In genomic region chr16:27114006-27114405, GRCh38 we compare ENCODE assay signal across 27 cellular contexts. TPM values are rescaled to one million over a fixed set of nuclear protein-coding genes. Genes with fewer than 3 reads are reported as not detected.
"Had no signal": no experiment of that assay in that cellular context is flagged by ENCODE, and none has a peak within 500 bp of the region (broad histone marks: within the 10 kb centered on the region; RNA-seq: fewer than 3 reads in every experiment).

No MANE protein-coding gene starts in this region.

- H3K27ac ChIP-seq: foreskin keratinocyte, lower lobe of right lung, parathyroid adenoma, transverse colon, VCaP had no signal

- H3K4me1 ChIP-seq: foreskin keratinocyte, parathyroid adenoma had no signal

- H3K4me3 Mint-ChIP-seq: immature natural killer cell; natural killer cell treated with Interleukin-12 subunit alpha and Interleukin-12 subunit beta and Interleukin-15 and Interleukin-18, amount 100 ng/mL, for 72 hours; T-cell; T-helper 2 cell treated with Interferon-gamma antibody and Interleukin-4, amounts not matched to agents 5 μg/mL and 100 μg/mL, for 36 hours had no signal

- H3K27me3 ChIP-seq: transverse colon had no signal

- H3K27ac Mint-ChIP-seq: immature natural killer cell; natural killer cell treated with Interleukin-12 subunit alpha and Interleukin-12 subunit beta and Interleukin-15 and Interleukin-18, amount 100 ng/mL, for 72 hours; T-cell; T-helper 2 cell treated with Interferon-gamma antibody and Interleukin-4, amounts not matched to agents 5 μg/mL and 100 μg/mL, for 36 hours had no signal

- H3K9me3 Mint-ChIP-seq: natural killer cell treated with Interleukin-12 subunit alpha and Interleukin-12 subunit beta and Interleukin-15 and Interleukin-18, amount 100 ng/mL, for 72 hours had no signal

- H3K9ac ChIP-seq: parathyroid adenoma had no signal

- H3K9me3 ChIP-seq: transverse colon had no signal

- H3K79me2 ChIP-seq: parathyroid adenoma had no signal

- ATAC-seq: foreskin keratinocyte, lower lobe of right lung, right cardiac atrium, T-cell had no signal

- H3K4me3 ChIP-seq: lower lobe of right lung, transverse colon had no signal

- DNase-seq: activated CD4-positive, alpha-beta T cell treated with anti-CD3 and anti-CD28 coated beads, Interleukin-2, amount 50 U/mL, for 1 hour; activated CD4-positive, CD25-positive, alpha-beta regulatory T cell treated with anti-CD3 and anti-CD28 coated beads, Interleukin-2, amount 50 U/mL, for 72 hours; activated naive CD4-positive, alpha-beta T cell treated with Interleukin-2 at 50 U/mL for 16 hours; activated T-cell treated with anti-CD3 and anti-CD28 coated beads, Interleukin-2, amount 50 U/mL, for 1 hour; amygdala; cortex of kidney; effector CD4-positive, alpha-beta T cell; foreskin keratinocyte; immature natural killer cell; lower lobe of right lung; right cardiac atrium; stimulated activated CD4-positive, alpha-beta T cell treated with anti-CD3 and anti-CD28 coated beads, Interleukin-12 subunit alpha, Interleukin-12 subunit beta, amount 100 ng/mL, for 4 hours; stimulated activated CD4-positive, alpha-beta T cell treated with anti-CD3 and anti-CD28 coated beads, Interleukin-4, amount 100 ng/mL, for 4 hours; T-cell; transverse colon had no signal

- H3K36me3 Mint-ChIP-seq: immature natural killer cell; natural killer cell treated with Interleukin-12 subunit alpha and Interleukin-12 subunit beta and Interleukin-15 and Interleukin-18, amount 100 ng/mL, for 72 hours; T-cell had no signal

- H2AFZ ChIP-seq: parathyroid adenoma had no signal

- H3K36me3 ChIP-seq: lower lobe of right lung, transverse colon had no signal

RNA-seq across cellular contexts. Expression of gene C16orf82, which starts 47.3 kb away (rescaled TPM):
- total RNA-seq: cerebellum; foreskin keratinocyte; glomerular endothelial cell; kidney epithelial cell; left lobe of liver; lower lobe of right lung; natural killer cell treated with Interleukin-12 subunit alpha and Interleukin-12 subunit beta and Interleukin-15 and Interleukin-18, amount 100 ng/mL, for 72 hours; pulmonary artery endothelial cell; right cardiac atrium; skeletal muscle tissue; T-cell; temporal lobe; transverse colon had no signal
- polyA plus RNA-seq: esophagus, foreskin keratinocyte, immature natural killer cell, right cardiac atrium had no signal
